In genomic region chr17:31645351-31645750, GRCh38 we compare ENCODE assay signal across 15 cellular contexts.
A peak's percentile ranks its signal among the peaks of the same experiment; 100 is the strongest.
DNase-seq lines count a peak whose midpoint lies in the region; ATAC-seq, FAIRE-seq and TF ChIP-seq lines count a peak whose summit lies in the region.
"Had no signal": no experiment of that assay in that cellular context is flagged by ENCODE, and none has a peak within 500 bp of the region (broad histone marks: within the 10 kb centered on the region; RNA-seq: fewer than 3 reads in every experiment).

No MANE protein-coding gene starts in this region.

- peaks cover 4% of the 10 kb centered on the region; the same call in 1 of the 2 replicates for H3K9me3 ChIP-seq in HepG2 (ENCODE audit: low read length)
- no peaks in the 10 kb centered on the region for H3K9me3 ChIP-seq in hepatocyte (ENCODE audit: low read depth)

- TF ChIP-seq POLR2A in HepG2 (IDR thresholded peaks at IDR 0.05; ENCODE audit: insufficient read depth in 1 of 2, low read depth in 2 of 2, low read length in 2 of 2) = no peak

- H3K4me2 ChIP-seq in HepG2 (ENCODE audit: low read depth, low read length) = no peak overlapping the region
- no peak overlapping the region for H3K4me2 ChIP-seq in hepatocyte

- H3K79me2 ChIP-seq in HepG2 (ENCODE audit: insufficient read depth, low read length) (no peaks in the 10 kb centered on the region), hepatocyte (no peaks in the 10 kb centered on the region)

- H3K4me1 Mint-ChIP-seq in natural killer cell treated with Interleukin-12 subunit alpha and Interleukin-12 subunit beta and Interleukin-15 and Interleukin-18, amount 100 ng/mL, for 72 hours (ENCODE audit: low read depth in 2 of 2) = peaks cover 0 to 3% of the 10 kb centered on the region in 2 donors
- H3K4me1 Mint-ChIP-seq in natural killer cell (no peaks in the 10 kb centered on the region), progenitor cell of endocrine pancreas (ENCODE audit: low read depth) (no peaks in the 10 kb centered on the region)
- H3K4me1 Mint-ChIP-seq: H9 had no signal

- no peaks in the 10 kb centered on the region; a peak in 1 of 5 replicates for H3K27me3 ChIP-seq in HepG2 (ENCODE audit: control insufficient read depth in 1 of 2, insufficient read depth in 2 of 2, low read length in 2 of 2)
- no peaks in the 10 kb centered on the region for H3K27me3 ChIP-seq in hepatocyte

- no peak overlapping the region for H2AFZ ChIP-seq in HepG2 (ENCODE audit: low read length)
- H2AFZ ChIP-seq in hepatocyte = no peak overlapping the region

- H3K27ac ChIP-seq in HepG2 (ENCODE audit: extremely low read length, insufficient read depth, low read length) = no peak overlapping the region
- no peak overlapping the region for H3K27ac ChIP-seq in hepatocyte
- H3K27ac ChIP-seq: C4-2B had no signal

- intact Hi-C loops in natural killer cell (cut with micrococcal nuclease) (loop anchor here (1.0 kb wide), 1 partner anchor 197 kb away; no protein-coding TSS in a partner anchor), HepG2 (cut with micrococcal nuclease; ENCODE audit: unreplicated experiment) (no loop called here)

- H3K36me3 ChIP-seq in HepG2 (replicated peaks in 1 of 2; ENCODE audit: control insufficient read depth in 1 of 2, insufficient read depth in 2 of 2, low read length in 2 of 2) (no peaks in the 10 kb centered on the region), hepatocyte (replicated peaks; ENCODE audit: insufficient read depth, low read depth) (no peaks in the 10 kb centered on the region)

- POLR2A ChIA-PET in HepG2 (lab: Yijun Ruan, JAX) = no interaction called here

- TF ChIP-seq CTCF in natural killer cell (IDR thresholded peaks at IDR 0.05) (no peak), HepG2 (CRISPR knock-in tag; IDR thresholded peaks at IDR 0.05) (peak; percentile 60), hepatocyte (IDR thresholded peaks at IDR 0.05; ENCODE audit: poor library complexity) (no peak), progenitor cell of endocrine pancreas (IDR thresholded peaks at IDR 0.05; ENCODE audit: unreplicated experiment) (no peak)

- no peak overlapping the region for H3K9ac ChIP-seq in HepG2 (ENCODE audit: insufficient read depth, low read depth, low read length)

- H4K20me1 ChIP-seq in HepG2 (ENCODE audit: insufficient read depth, low read length) = no peaks in the 10 kb centered on the region
- no peaks in the 10 kb centered on the region for H4K20me1 ChIP-seq in hepatocyte (ENCODE audit: insufficient read depth, poor library complexity, severe bottlenecking)

- no peak overlapping the region for H3K4me3 Mint-ChIP-seq in natural killer cell treated with Interleukin-12 subunit alpha and Interleukin-12 subunit beta and Interleukin-15 and Interleukin-18, amount 100 ng/mL, for 72 hours
- H3K4me3 Mint-ChIP-seq in natural killer cell = no peak overlapping the region
- no peak overlapping the region for H3K4me3 Mint-ChIP-seq in progenitor cell of endocrine pancreas (ENCODE audit: low read depth)
- H3K4me3 Mint-ChIP-seq: H9 had no signal

- H3K27me3 Mint-ChIP-seq in natural killer cell treated with Interleukin-12 subunit alpha and Interleukin-12 subunit beta and Interleukin-15 and Interleukin-18, amount 100 ng/mL, for 72 hours = peaks cover 9 to 15% of the 10 kb centered on the region in 2 donors
- H3K27me3 Mint-ChIP-seq in natural killer cell (ENCODE audit: low read depth in 2 of 2) (peaks cover 3 to 20% of the 10 kb centered on the region in 2 donors), progenitor cell of endocrine pancreas (peaks cover 2% of the 10 kb centered on the region)

- WGBS in HepG2 (ENCODE audit: low lambda C conversion rate) = 4% methylated on average over 3 of the region's 3 CpGs
- WGBS in hepatocyte (ENCODE audit: low lambda C conversion rate, missing lambda C conversion rate) = 82% methylated on average over 3 of the region's 3 CpGs

- H3K4me1 ChIP-seq in HepG2 (ENCODE audit: insufficient read depth, low read length) (no peaks in the 10 kb centered on the region), hepatocyte (ENCODE audit: insufficient read depth) (no peaks in the 10 kb centered on the region)

- CTCF ChIA-PET in HepG2 (lab: Yijun Ruan, JAX; ENCODE audit: low intra/inter-chr PET ratio, low total read pairs) = no interaction called here

- ATAC-seq in natural killer cell treated with Interleukin-12 subunit alpha and Interleukin-12 subunit beta and Interleukin-15 and Interleukin-18, amount 100 ng/mL, for 72 hours = peak; percentile 13 to 48
- no peak for ATAC-seq in natural killer cell
- no peak; the same call in 2 of the 3 replicates for ATAC-seq in HepG2

- no peak for TF ChIP-seq EP300 in HepG2 (IDR thresholded peaks at IDR 0.05; ENCODE audit: low read depth in 2 of 2, low read length in 2 of 2)
- TF ChIP-seq EP300 in HepG2 (CRISPR knock-in tag; IDR thresholded peaks at IDR 0.05; ENCODE audit: borderline replicate concordance) = no peak

- H3K9me3 Mint-ChIP-seq in natural killer cell treated with Interleukin-12 subunit alpha and Interleukin-12 subunit beta and Interleukin-15 and Interleukin-18, amount 100 ng/mL, for 72 hours = no peaks in the 10 kb centered on the region
- H3K9me3 Mint-ChIP-seq in natural killer cell = no peaks in the 10 kb centered on the region
- peaks cover 34% of the 10 kb centered on the region for H3K9me3 Mint-ChIP-seq in progenitor cell of endocrine pancreas (ENCODE audit: low read depth)

- DNase-seq in natural killer cell treated with Interleukin-12 subunit alpha and Interleukin-12 subunit beta and Interleukin-15 and Interleukin-18, amount 100 ng/mL, for 72 hours (ENCODE audit: low spot score) = no peak
- DNase-seq in natural killer cell = no peak
- DNase-seq in NCI-H226 = peak; percentile 33
- no peak for DNase-seq in HepG2 (ENCODE audit: low spot score)
- no peak for DNase-seq in NCI-H526 (lab: John Stamatoyannopoulos, UW)
- no peak for DNase-seq in hepatocyte (ENCODE audit: low spot score)
- DNase-seq in progenitor cell of endocrine pancreas (ENCODE audit: low spot score, unreplicated experiment) = no peak
- DNase-seq: DMS79, H9, NCI-H1417, NCI-H187 treated with DMSO at 0.1 percent for 48 hours, NCI-H2227 treated with DMSO at 0.1 percent for 48 hours, NCI-H524 treated with DMSO at 0.1 percent for 48 hours, Right ventricle myocardium superior had no signal

- FAIRE-seq in HepG2 (lab: Jason Lieb, UNC) = no peak

- TF ChIP-seq RAD21 in HepG2 (CRISPR knock-in tag; IDR thresholded peaks at IDR 0.05) = no peak

- H3K27ac Mint-ChIP-seq in natural killer cell treated with Interleukin-12 subunit alpha and Interleukin-12 subunit beta and Interleukin-15 and Interleukin-18, amount 100 ng/mL, for 72 hours = no peak overlapping the region
- H3K27ac Mint-ChIP-seq in natural killer cell (no peak overlapping the region), progenitor cell of endocrine pancreas (no peak overlapping the region)
- H3K27ac Mint-ChIP-seq: H9 had no signal

- H3K9me2 ChIP-seq in hepatocyte (replicated peaks; ENCODE audit: insufficient read depth) = no peaks in the 10 kb centered on the region

- no TSS peak for BruUV-seq in HepG2 (replicated peaks; lab: Mats Ljungman, UMichigan)

- in situ Hi-C loops in HepG2 (cut with HindIII; ENCODE audit: extremely low pct_ligation_motif_present, low pct_unique_long_range_greater_than_20kb) = no loop called here

- H3K4me3 ChIP-seq in HepG2 (replicated peaks in 1 of 3; ENCODE audit: insufficient read depth in 1 of 3, low read depth in 2 of 3, low read length in 3 of 3) = no peak overlapping the region
- no peak overlapping the region for H3K4me3 ChIP-seq in hepatocyte

- H3K36me3 Mint-ChIP-seq in natural killer cell treated with Interleukin-12 subunit alpha and Interleukin-12 subunit beta and Interleukin-15 and Interleukin-18, amount 100 ng/mL, for 72 hours = peaks cover 4% of the 10 kb centered on the region
- H3K36me3 Mint-ChIP-seq in natural killer cell (no peaks in the 10 kb centered on the region), progenitor cell of endocrine pancreas (ENCODE audit: insufficient read depth) (no peaks in the 10 kb centered on the region)

TF ChIP-seq in HepG2, 621 proteins besides CTCF, POLR2A, EP300 and RAD21:
- TF ChIP-seq ZFP41 (CRISPR knock-in tag; IDR thresholded peaks at IDR 0.05; ENCODE audit: borderline replicate concordance) = no peak
- TF ChIP-seq SMC3 (IDR thresholded peaks at IDR 0.05; ENCODE audit: low read length) = 0 out of 2 replicates have a peak, but pooled peaks have one; percentile 36
- no peak for TF ChIP-seq NR1H2 (CRISPR knock-in tag; IDR thresholded peaks at IDR 0.05; ENCODE audit: borderline replicate concordance, low read depth)
- peak; percentile 67 for TF ChIP-seq STAG1 (CRISPR knock-in tag; IDR thresholded peaks at IDR 0.05)
- no peak for TF ChIP-seq ZNF124 (CRISPR knock-in tag; IDR thresholded peaks at IDR 0.05)
TF ChIP-seq in HepG2: peak in this region for 2.

Comparison
In these comparisons a context has a peak if more than half of its experiments do, and no peak if none do; other contexts are left out.
1. ATAC-seq: peak in natural killer cell treated with Interleukin-12 subunit alpha and Interleukin-12 subunit beta and Interleukin-15 and Interleukin-18, amount 100 ng/mL, for 72 hours (2 of 2); none in natural killer cell (0 of 3) and HepG2 (single experiment).